2 cellular contexts compared by ENCODE assay signal in genomic region chr17:76151896-76152454, GRCh38.
TF ChIP-seq lines count a peak whose summit lies in the region.

No MANE protein-coding gene starts in this region.

TF ChIP-seq in K562, 482 proteins besides CTCF, POLR2A, EP300 and RAD21:
- TF ChIP-seq KAT8 (IDR thresholded peaks at IDR 0.05; ENCODE audit: low read depth) = no peak
- no peak for TF ChIP-seq SETDB1 (IDR thresholded peaks at IDR 0.05; ENCODE audit: low read length)
- no peak for TF ChIP-seq RUNX1 (IDR thresholded peaks at IDR 0.05; ENCODE audit: low read depth)
- no peak for TF ChIP-seq TEAD1 (CRISPR knock-in tag; IDR thresholded peaks at IDR 0.05)
- TF ChIP-seq GABPB2 (CRISPR knock-in tag; conservative IDR thresholded peaks at IDR 0.05) = no peak
- no peak for TF ChIP-seq XRCC3 (IDR thresholded peaks at IDR 0.05)
- no peak for TF ChIP-seq PCBP1 (IDR thresholded peaks at IDR 0.05; ENCODE audit: low read depth, low read length, poor library complexity, severe bottlenecking)
- no peak for TF ChIP-seq RBM15 (IDR thresholded peaks at IDR 0.05; ENCODE audit: insufficient read depth, low read length)
- no peak for TF ChIP-seq SMAD2 (IDR thresholded peaks at IDR 0.05; ENCODE audit: low read depth, low read length)
- TF ChIP-seq SIX5 (IDR thresholded peaks at IDR 0.05; ENCODE audit: borderline replicate concordance in 1 of 2, insufficient read depth in 1 of 2, low read depth in 1 of 2, low read length in 2 of 2) = no peak
- TF ChIP-seq KDM1A (IDR thresholded peaks at IDR 0.05) = no peak
- TF ChIP-seq ATF1 (CRISPR knock-in tag; IDR thresholded peaks at IDR 0.05) = no peak
- no peak for TF ChIP-seq ATF1 (tag; IDR thresholded peaks at IDR 0.05)

TF ChIP-seq in WTC11, 78 proteins besides CTCF, POLR2A, EP300 and RAD21:
- TF ChIP-seq ELF4 (CRISPR knock-in tag; IDR thresholded peaks at IDR 0.05; ENCODE audit: low read depth) = no peak
- TF ChIP-seq, protein P1, sequence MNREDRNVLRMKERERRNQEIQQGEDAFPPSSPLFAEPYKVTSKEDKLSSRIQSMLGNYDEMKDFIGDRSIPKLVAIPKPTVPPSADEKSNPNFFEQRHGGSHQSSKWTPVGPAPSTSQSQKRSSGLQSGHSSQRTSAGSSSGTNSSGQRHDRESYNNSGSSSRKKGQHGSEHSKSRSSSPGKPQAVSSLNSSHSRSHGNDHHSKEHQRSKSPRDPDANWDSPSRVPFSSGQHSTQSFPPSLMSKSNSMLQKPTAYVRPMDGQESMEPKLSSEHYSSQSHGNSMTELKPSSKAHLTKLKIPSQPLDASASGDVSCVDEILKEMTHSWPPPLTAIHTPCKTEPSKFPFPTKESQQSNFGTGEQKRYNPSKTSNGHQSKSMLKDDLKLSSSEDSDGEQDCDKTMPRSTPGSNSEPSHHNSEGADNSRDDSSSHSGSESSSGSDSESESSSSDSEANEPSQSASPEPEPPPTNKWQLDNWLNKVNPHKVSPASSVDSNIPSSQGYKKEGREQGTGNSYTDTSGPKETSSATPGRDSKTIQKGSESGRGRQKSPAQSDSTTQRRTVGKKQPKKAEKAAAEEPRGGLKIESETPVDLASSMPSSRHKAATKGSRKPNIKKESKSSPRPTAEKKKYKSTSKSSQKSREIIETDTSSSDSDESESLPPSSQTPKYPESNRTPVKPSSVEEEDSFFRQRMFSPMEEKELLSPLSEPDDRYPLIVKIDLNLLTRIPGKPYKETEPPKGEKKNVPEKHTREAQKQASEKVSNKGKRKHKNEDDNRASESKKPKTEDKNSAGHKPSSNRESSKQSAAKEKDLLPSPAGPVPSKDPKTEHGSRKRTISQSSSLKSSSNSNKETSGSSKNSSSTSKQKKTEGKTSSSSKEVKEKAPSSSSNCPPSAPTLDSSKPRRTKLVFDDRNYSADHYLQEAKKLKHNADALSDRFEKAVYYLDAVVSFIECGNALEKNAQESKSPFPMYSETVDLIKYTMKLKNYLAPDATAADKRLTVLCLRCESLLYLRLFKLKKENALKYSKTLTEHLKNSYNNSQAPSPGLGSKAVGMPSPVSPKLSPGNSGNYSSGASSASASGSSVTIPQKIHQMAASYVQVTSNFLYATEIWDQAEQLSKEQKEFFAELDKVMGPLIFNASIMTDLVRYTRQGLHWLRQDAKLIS (CRISPR knock-in tag; IDR thresholded peaks at IDR 0.05; ENCODE audit: borderline replicate concordance) = no peak
- no peak for TF ChIP-seq RELA (CRISPR knock-in tag; IDR thresholded peaks at IDR 0.05; ENCODE audit: borderline replicate concordance)
- TF ChIP-seq, protein P2, sequence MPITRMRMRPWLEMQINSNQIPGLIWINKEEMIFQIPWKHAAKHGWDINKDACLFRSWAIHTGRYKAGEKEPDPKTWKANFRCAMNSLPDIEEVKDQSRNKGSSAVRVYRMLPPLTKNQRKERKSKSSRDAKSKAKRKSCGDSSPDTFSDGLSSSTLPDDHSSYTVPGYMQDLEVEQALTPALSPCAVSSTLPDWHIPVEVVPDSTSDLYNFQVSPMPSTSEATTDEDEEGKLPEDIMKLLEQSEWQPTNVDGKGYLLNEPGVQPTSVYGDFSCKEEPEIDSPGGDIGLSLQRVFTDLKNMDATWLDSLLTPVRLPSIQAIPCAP (CRISPR knock-in tag; IDR thresholded peaks at IDR 0.05) = no peak
- TF ChIP-seq NR1H2 (CRISPR knock-in tag; IDR thresholded peaks at IDR 0.05) = no peak
- TF ChIP-seq ATF1 (CRISPR knock-in tag; IDR thresholded peaks at IDR 0.05) = no peak
- TF ChIP-seq, protein P3, sequence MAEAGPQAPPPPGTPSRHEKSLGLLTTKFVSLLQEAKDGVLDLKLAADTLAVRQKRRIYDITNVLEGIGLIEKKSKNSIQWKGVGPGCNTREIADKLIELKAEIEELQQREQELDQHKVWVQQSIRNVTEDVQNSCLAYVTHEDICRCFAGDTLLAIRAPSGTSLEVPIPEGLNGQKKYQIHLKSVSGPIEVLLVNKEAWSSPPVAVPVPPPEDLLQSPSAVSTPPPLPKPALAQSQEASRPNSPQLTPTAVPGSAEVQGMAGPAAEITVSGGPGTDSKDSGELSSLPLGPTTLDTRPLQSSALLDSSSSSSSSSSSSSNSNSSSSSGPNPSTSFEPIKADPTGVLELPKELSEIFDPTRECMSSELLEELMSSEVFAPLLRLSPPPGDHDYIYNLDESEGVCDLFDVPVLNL (CRISPR knock-in tag; IDR thresholded peaks at IDR 0.05; ENCODE audit: borderline replicate concordance, low read depth) = no peak
